ENCODE assay signal across 12 cellular contexts in genomic region chr16:88967800-88968588, GRCh38. TPM values are rescaled to one million over a fixed set of nuclear protein-coding genes. Genes with fewer than 3 reads are reported as not detected.
A peak's percentile ranks its signal among the peaks of the same experiment; 100 is the strongest.
DNase-seq lines count a peak whose midpoint lies in the region; ATAC-seq, FAIRE-seq and TF ChIP-seq lines count a peak whose summit lies in the region.
"Had no signal": no experiment of that assay in that cellular context is flagged by ENCODE, and none has a peak within 500 bp of the region (broad histone marks: within the 10 kb centered on the region; RNA-seq: fewer than 3 reads in every experiment).

No MANE protein-coding gene starts in this region.

- POLR2A ChIA-PET in GM10248 (lab: Yijun Ruan, JAX) = interaction anchor here (1.2 kb wide), 1 partner anchor 14 kb away, joined by 3 read pairs; no protein-coding TSS in a partner anchor
- POLR2A ChIA-PET in K562 (lab: Yijun Ruan, JAX) = interaction anchor here (0.9 to 2.0 kb wide), 3 partner anchors 9 to 130 kb away, joined by 3 to 6 read pairs (median 4); partner anchors contain the start of gene CBFA2T3

- no peaks in the 10 kb centered on the region for H3K9me3 ChIP-seq in K562 (replicated peaks; ENCODE audit: control insufficient read depth, insufficient read depth, low read depth, low read length)
- H3K9me3 ChIP-seq: heart right ventricle had no signal

- no peak overlapping the region for H3K4me3 ChIP-seq in K562
- H3K4me3 ChIP-seq: skin epidermis had no signal

- no peak for FAIRE-seq in K562 (lab: Jason Lieb, UNC)

- DNase-seq in GM10248 (ENCODE audit: extremely low spot score) = peak; percentile 86
- DNase-seq in K562 (ENCODE audit: extremely low read depth in 1 of 4, low spot score in 3 of 4) = no peak
- DNase-seq in NCI-H69 (lab: John Stamatoyannopoulos, UW) = no peak
- no peak for DNase-seq in LoVo (ENCODE audit: low spot score)
- no peak for DNase-seq in activated gamma-delta T cell (lab: John Stamatoyannopoulos, UW)
- no peak for DNase-seq in stimulated activated CD4-positive, alpha-beta T cell treated with anti-CD3 and anti-CD28 coated beads, Interleukin-1b, Interleukin-23, amount 100 ng/mL, for 48 hours
- DNase-seq: activated gamma-delta T cell treated with Interleukin-2 at 50 U/mL for 16 hours, NCI-H2081 had no signal

- H3K79me2 ChIP-seq in K562 (ENCODE audit: control insufficient read depth, insufficient read depth, low read length) = peaks cover 99% of the 10 kb centered on the region

- peaks cover 67% of the 10 kb centered on the region for H4K20me1 ChIP-seq in K562 (replicated peaks; ENCODE audit: control insufficient read depth, insufficient read depth, low read length)

- no peak for TF ChIP-seq EP300 in K562 (IDR thresholded peaks at IDR 0.05; ENCODE audit: low read length)

- no peaks in the 10 kb centered on the region for H3K27me3 ChIP-seq in K562 (ENCODE audit: control insufficient read depth in 2 of 2, insufficient read depth in 2 of 2, low read length in 2 of 2)

- H3K9me1 ChIP-seq in K562 (ENCODE audit: control insufficient read depth, insufficient read depth, low read length) = no peaks in the 10 kb centered on the region

- WGBS in K562 (ENCODE audit: insufficient coverage, low coverage, missing lambda C conversion rate) = 91% methylated on average over 16 of the region's 31 CpGs

- in situ Hi-C loops in K562 (cut with MboI) = no loop called here

- TF ChIP-seq RAD21 in K562 (CRISPR knock-in tag; conservative IDR thresholded peaks at IDR 0.05 in 1 of 2, IDR thresholded peaks at IDR 0.05 in 1 of 2) = no peak

- peak; percentile 54 for ATAC-seq in GM19395 (IDR thresholded peaks at IDR 0.05; ENCODE audit: unreplicated experiment)
- ATAC-seq in HG03097 (IDR thresholded peaks at IDR 0.05; ENCODE audit: low FRiP score, unreplicated experiment) = peak; percentile 69
- no peak; the same call in 2 of the 3 replicates for ATAC-seq in K562

- peaks cover 9 to 73% of the 10 kb centered on the region in 2 experiments; a peak in 3 of 5 replicates for H3K4me1 ChIP-seq in K562 (replicated peaks in 1 of 2; ENCODE audit: control insufficient read depth in 2 of 2, insufficient read depth in 2 of 2, low read length in 2 of 2)

- intact Hi-C loops in K562 (cut with micrococcal nuclease) = no loop called here

- peaks cover 97% of the 10 kb centered on the region for H3K36me3 ChIP-seq in K562 (ENCODE audit: control insufficient read depth, insufficient read depth, low read length)
- H3K36me3 ChIP-seq: heart right ventricle had no signal

- no TSS peak for BruUV-seq in K562 (replicated peaks; lab: Mats Ljungman, UMichigan)

- no peak overlapping the region for H3K4me2 ChIP-seq in K562 (ENCODE audit: insufficient read depth, low read length)

- TF ChIP-seq POLR2A in K562 (conservative IDR thresholded peaks at IDR 0.05) = 0 out of 2 replicates have a peak, but pooled peaks have one; percentile 22

- no peak for TF ChIP-seq CTCF in GM10248 (IDR thresholded peaks at IDR 0.05; ENCODE audit: control extremely low read depth, extremely low read depth, low read depth, missing control alignments)
- TF ChIP-seq CTCF in K562 (IDR thresholded peaks at IDR 0.05 in 2 of 3, conservative IDR thresholded peaks at IDR 0.05 in 1 of 3; ENCODE audit: insufficient read depth in 2 of 3, low read depth in 1 of 3, low read length in 3 of 3) = no peak

- CTCF ChIA-PET in GM10248 (lab: Yijun Ruan, JAX) = interaction anchor here (1.0 kb wide), 1 partner anchor 10 kb away, joined by 5 read pairs; no protein-coding TSS in a partner anchor
- CTCF ChIA-PET in K562 (lab: Yijun Ruan, JAX; ENCODE audit: low intra/inter-chr PET ratio) = no interaction called here

- no peak overlapping the region for H3K27ac ChIP-seq in K562 (ENCODE audit: extremely low read depth, low read depth, low read length)
- H3K27ac ChIP-seq: heart right ventricle had no signal

- peak overlapping the region in 1 of 2 experiments; percentile 46; a peak in 2 of 4 replicates for H3K9ac ChIP-seq in K562 (ENCODE audit: insufficient read depth in 1 of 2, low read depth in 2 of 2, low read length in 2 of 2)

- no peak overlapping the region for H2AFZ ChIP-seq in K562 (ENCODE audit: low read depth, low read length)

TF ChIP-seq in K562, 482 proteins besides CTCF, POLR2A, EP300 and RAD21:
- no peak for TF ChIP-seq ZFP30 (CRISPR knock-in tag; IDR thresholded peaks at IDR 0.05; ENCODE audit: borderline replicate concordance)
- TF ChIP-seq, protein P1, sequence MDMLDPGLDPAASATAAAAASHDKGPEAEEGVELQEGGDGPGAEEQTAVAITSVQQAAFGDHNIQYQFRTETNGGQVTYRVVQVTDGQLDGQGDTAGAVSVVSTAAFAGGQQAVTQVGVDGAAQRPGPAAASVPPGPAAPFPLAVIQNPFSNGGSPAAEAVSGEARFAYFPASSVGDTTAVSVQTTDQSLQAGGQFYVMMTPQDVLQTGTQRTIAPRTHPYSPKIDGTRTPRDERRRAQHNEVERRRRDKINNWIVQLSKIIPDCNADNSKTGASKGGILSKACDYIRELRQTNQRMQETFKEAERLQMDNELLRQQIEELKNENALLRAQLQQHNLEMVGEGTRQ (CRISPR knock-in tag; IDR thresholded peaks at IDR 0.05) = 0 out of 2 replicates have a peak, but pooled peaks have one; percentile 13
- TF ChIP-seq ZFP36 (IDR thresholded peaks at IDR 0.05; ENCODE audit: low read depth, low read length, partially characterized antibody) = no peak
- TF ChIP-seq ZNF124 (CRISPR knock-in tag; IDR thresholded peaks at IDR 0.05) = no peak
- peak; percentile 70 for TF ChIP-seq RBM22 (IDR thresholded peaks at IDR 0.05; ENCODE audit: low read depth, low read length, poor library complexity, severe bottlenecking)
- TF ChIP-seq, protein P2, sequence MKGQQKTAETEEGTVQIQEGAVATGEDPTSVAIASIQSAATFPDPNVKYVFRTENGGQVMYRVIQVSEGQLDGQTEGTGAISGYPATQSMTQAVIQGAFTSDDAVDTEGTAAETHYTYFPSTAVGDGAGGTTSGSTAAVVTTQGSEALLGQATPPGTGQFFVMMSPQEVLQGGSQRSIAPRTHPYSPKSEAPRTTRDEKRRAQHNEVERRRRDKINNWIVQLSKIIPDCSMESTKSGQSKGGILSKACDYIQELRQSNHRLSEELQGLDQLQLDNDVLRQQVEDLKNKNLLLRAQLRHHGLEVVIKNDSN (CRISPR knock-in tag; IDR thresholded peaks at IDR 0.05) = peak; percentile 19; the same call in 1 of the 2 replicates
- peak; percentile 23 for TF ChIP-seq FIP1L1 (IDR thresholded peaks at IDR 0.05; ENCODE audit: low read depth, low read length, poor library complexity, severe bottlenecking)
- peak; percentile 63; the same call in 1 of the 2 replicates for TF ChIP-seq ZBTB33 (CRISPR knock-in tag; IDR thresholded peaks at IDR 0.05)
- peak; percentile 60 for TF ChIP-seq POLR2G (IDR thresholded peaks at IDR 0.05; ENCODE audit: low read depth, low read length)
- TF ChIP-seq RBFOX2 (IDR thresholded peaks at IDR 0.05; ENCODE audit: low read depth, low read length) = peak; percentile 65; the same call in 1 of the 2 replicates

RNA-seq across cellular contexts. Expression of gene CBFA2T3, which starts 9.0 kb away (rescaled TPM):
- 73.4 and 198 TPM in 2 replicates for total RNA-seq in K562 (2011; cell fraction: chromatin; rRNA removed; ENCODE audit: low replicate concordance)
- total RNA-seq in K562 (2011; cell fraction: nucleolus; rRNA removed) = 67.4 and 69.3 TPM in 2 replicates
- 45.3 and 67.3 TPM in 2 replicates for total RNA-seq in K562 (2011; cell fraction: nucleoplasm; rRNA removed)
- total RNA-seq in K562 (2014; rRNA removed) = 13.5 and 20.8 TPM in 2 replicates
- total RNA-seq in K562 (2014; rRNA removed; fragmentation: Illumina TruSeq; extraction: Trizol) = 3.9 and 5.9 TPM in 2 replicates
- 6.7 and 7.8 TPM in 2 replicates for total RNA-seq in K562 (2015; rRNA removed; fragmentation: Illumina TruSeq; extraction: Trizol)
- 114 and 145 TPM in 2 replicates for total RNA-seq in K562 (2021)
- polyA plus RNA-seq in K562 (2011; rRNA removed) = 6.4 and 11.3 TPM in 2 replicates
- 5.6 and 15.0 TPM in 2 replicates for polyA plus RNA-seq in K562 (2011; cell fraction: cytosol; rRNA removed)
- 67.2 and 126 TPM in 2 replicates for polyA plus RNA-seq in K562 (2011; cell fraction: nucleus; rRNA removed)
- polyA plus RNA-seq in K562 (2012) = 55.0 and 86.5 TPM in 2 replicates
- polyA plus RNA-seq in K562 (2014; fragmentation: Illumina TruSeq; extraction: Trizol) = 24.2 and 46.3 TPM in 2 replicates
- polyA plus RNA-seq in K562 (2014; fragmentation: Nextera tagmentation; extraction: Ambion mirVana) = 1 to 10 TPM; 2.3 to 2.7 TPM
- polyA plus RNA-seq in K562 (2014; rRNA removed) = 34.3 and 35.3 TPM in 2 replicates
- 9.5 and 9.7 TPM in 2 replicates for polyA minus RNA-seq in K562 (2011; rRNA and poly(A)+ RNA removed)
- 32.1 and 46.1 TPM in 2 replicates for polyA minus RNA-seq in K562 (2011; cell fraction: cytosol; rRNA and poly(A)+ RNA removed)
- polyA minus RNA-seq in K562 (2011; cell fraction: nucleus; rRNA and poly(A)+ RNA removed) = 21.1 and 34.5 TPM in 2 replicates
